17 cellular contexts compared by ENCODE assay signal in the genomic region with DNA sequence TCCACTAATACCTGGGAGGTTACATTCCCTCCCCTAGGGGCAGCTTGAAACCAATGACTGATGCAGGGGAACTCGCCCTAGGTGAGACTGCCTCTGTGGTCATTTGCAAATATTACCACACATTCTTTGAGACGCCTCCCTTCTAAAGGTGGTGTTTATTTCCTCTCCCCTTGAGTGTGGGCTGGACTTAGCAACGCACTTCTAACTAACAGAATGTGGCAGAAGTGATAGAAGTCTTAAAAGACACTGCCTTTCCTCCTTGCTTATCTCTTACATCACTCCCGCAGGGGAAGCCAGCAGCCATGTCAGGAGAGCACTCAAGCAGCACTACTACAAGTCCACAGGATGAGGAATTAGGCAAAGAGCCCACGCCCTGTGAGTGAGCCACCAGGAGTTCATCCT. TPM values are rescaled to one million over a fixed set of nuclear protein-coding genes. Genes with fewer than 3 reads are reported as not detected.
DNase-seq lines count a peak whose midpoint lies in the region; ATAC-seq, FAIRE-seq and TF ChIP-seq lines count a peak whose summit lies in the region.
"Had no signal": no experiment of that assay in that cellular context is flagged by ENCODE, and none has a peak within 500 bp of the region (broad histone marks: within the 10 kb centered on the region; RNA-seq: fewer than 3 reads in every experiment).

No MANE protein-coding gene starts in this region.

- no peak overlapping the region for H2BK5ac ChIP-seq in neuronal stem cell (ENCODE audit: low read length)

- H3K27me3 ChIP-seq in CD4-positive, CD25-positive, alpha-beta regulatory T cell (ENCODE audit: control insufficient read depth, insufficient read depth, low read length) = no peaks in the 10 kb centered on the region
- H3K27me3 ChIP-seq in neuronal stem cell (ENCODE audit: control insufficient read depth in 3 of 3, insufficient read depth in 3 of 3, low read depth in 1 of 3, low read length in 3 of 3) = no peaks in the 10 kb centered on the region
- H3K27me3 ChIP-seq: right atrium auricular region had no signal

- H2BK15ac ChIP-seq in neuronal stem cell (ENCODE audit: low read length) = no peak overlapping the region

- H3K79me1 ChIP-seq in neuronal stem cell (ENCODE audit: low read depth, low read length) = no peaks in the 10 kb centered on the region

- H2AFZ ChIP-seq in neuronal stem cell (ENCODE audit: low read length) = no peak overlapping the region

- H3K4ac ChIP-seq in neuronal stem cell (ENCODE audit: low read length) = no peak overlapping the region

- H3K9ac ChIP-seq in kidney (ENCODE audit: low read length in 2 of 2) (no peak overlapping the region), neuronal stem cell (ENCODE audit: low read depth, low read length, poor library complexity) (no peak overlapping the region)

- DNase-seq in CD4-positive, CD25-positive, alpha-beta regulatory T cell = no peak
- DNase-seq in activated CD4-positive, alpha-beta memory T cell treated with anti-CD3 and anti-CD28 coated beads for 36 hours = no peak
- DNase-seq in kidney (peak; percentile 30), NOMO-1 (lab: John Stamatoyannopoulos, UW; ENCODE audit: unreplicated experiment in 2 of 2) (no peak), neuronal stem cell (ENCODE audit: low spot score) (no peak), D341Med (ENCODE audit: low spot score) (no peak), NCI-H146 (lab: John Stamatoyannopoulos, UW) (no peak)
- DNase-seq: amygdala, C1 segment of cervical spinal cord, esophagus squamous epithelium, left ventricle myocardium inferior, NCI-H1092, nephron progenitor cell had no signal

- H2AK5ac ChIP-seq in neuronal stem cell (ENCODE audit: low read depth, low read length) = no peak overlapping the region

- no peak for TF ChIP-seq CTCF in kidney (IDR thresholded peaks at IDR 0.05; ENCODE audit: borderline replicate concordance, extremely low read depth, insufficient read depth)

- ATAC-seq in CD4-positive, CD25-positive, alpha-beta regulatory T cell (ENCODE audit: low read depth in 2 of 2) = no peak
- no peak for ATAC-seq in GM18505 (IDR thresholded peaks at IDR 0.05; ENCODE audit: unreplicated experiment)

- H3K23ac ChIP-seq in neuronal stem cell (ENCODE audit: low read depth, low read length, poor library complexity) = no peak overlapping the region

- no CpG with 5 or more reads among the region's 5 CpGs for WGBS in neuronal stem cell (ENCODE audit: extremely low coverage in 2 of 2, insufficient read length in 2 of 2, insufficient replicate concordance in 1 of 2), 2 donors

- peaks cover 37% of the 10 kb centered on the region for H3K4me1 ChIP-seq in CD4-positive, CD25-positive, alpha-beta regulatory T cell (ENCODE audit: control insufficient read depth, insufficient read depth, low read length, poor library complexity, severe bottlenecking)
- no peaks in the 10 kb centered on the region for H3K4me1 ChIP-seq in kidney (ENCODE audit: control insufficient read depth in 1 of 2, insufficient read depth in 1 of 2, low read depth in 1 of 2, low read length in 2 of 2)
- peaks cover 2 to 4% of the 10 kb centered on the region in 2 donors for H3K4me1 ChIP-seq in neuronal stem cell (ENCODE audit: control insufficient read depth in 2 of 2, insufficient read depth in 1 of 2, low read depth in 1 of 2, low read length in 2 of 2)
- H3K4me1 ChIP-seq: right atrium auricular region had no signal

- FAIRE-seq in kidney (lab: Jason Lieb, UNC) = no peak
- FAIRE-seq: colon had no signal

- peak overlapping the region; percentile 87 to 97 (median 93) for H3K27ac Mint-ChIP-seq in CD4-positive, CD25-positive, alpha-beta regulatory T cell
- H3K27ac Mint-ChIP-seq in activated CD4-positive, alpha-beta memory T cell treated with anti-CD3 and anti-CD28 coated beads for 36 hours = peak overlapping the region; percentile 40
- H3K27ac Mint-ChIP-seq: nephron progenitor cell had no signal

- intact Hi-C loops in activated CD4-positive, alpha-beta memory T cell treated with anti-CD3 and anti-CD28 coated beads for 36 hours (cut with micrococcal nuclease) = no loop called here
- intact Hi-C loops in kidney (cut with DNase I) = no loop called here

- H4K8ac ChIP-seq in neuronal stem cell (ENCODE audit: low read depth, low read length) = no peak overlapping the region

- H2BK12ac ChIP-seq in neuronal stem cell (ENCODE audit: low read length) = no peak overlapping the region

- no peak overlapping the region for H4K91ac ChIP-seq in neuronal stem cell (ENCODE audit: low read depth, low read length, poor library complexity)

- H3K4me3 ChIP-seq in CD4-positive, CD25-positive, alpha-beta regulatory T cell (ENCODE audit: low read depth, low read length) = no peak overlapping the region
- H3K4me3 ChIP-seq in kidney (ENCODE audit: low read length in 2 of 2) (no peak overlapping the region), neuronal stem cell (ENCODE audit: low read length in 2 of 2) (no peak overlapping the region)
- H3K4me3 ChIP-seq: esophagus squamous epithelium, left ventricle myocardium inferior, right atrium auricular region had no signal

- no peak overlapping the region for H3K14ac ChIP-seq in neuronal stem cell (ENCODE audit: low read length)

- no peak overlapping the region for H3K4me3 Mint-ChIP-seq in CD4-positive, CD25-positive, alpha-beta regulatory T cell
- H3K4me3 Mint-ChIP-seq in activated CD4-positive, alpha-beta memory T cell treated with anti-CD3 and anti-CD28 coated beads for 36 hours = no peak overlapping the region
- H3K4me3 Mint-ChIP-seq: nephron progenitor cell had no signal

- H3K9me3 Mint-ChIP-seq in CD4-positive, CD25-positive, alpha-beta regulatory T cell = peaks cover 0 to 2% (median 0%) of the 10 kb centered on the region in 7 donors
- no peaks in the 10 kb centered on the region for H3K9me3 Mint-ChIP-seq in activated CD4-positive, alpha-beta memory T cell treated with anti-CD3 and anti-CD28 coated beads for 36 hours

- no peak overlapping the region for H3K4me2 ChIP-seq in neuronal stem cell (ENCODE audit: insufficient read depth, low read length, poor library complexity, severe bottlenecking)

- POLR2A ChIA-PET in activated CD4-positive, alpha-beta memory T cell treated with anti-CD3 and anti-CD28 coated beads for 36 hours (lab: Charles Lee) = interaction anchor here (1.2 kb wide), 1 partner anchor 16 kb away, joined by 3 read pairs; no protein-coding TSS in a partner anchor

- H3K9me3 ChIP-seq in CD4-positive, CD25-positive, alpha-beta regulatory T cell (ENCODE audit: control insufficient read depth in 2 of 2, low read length in 2 of 2) = no peaks in the 10 kb centered on the region
- H3K9me3 ChIP-seq in kidney (ENCODE audit: control insufficient read depth in 1 of 2, low read length in 2 of 2) (no peaks in the 10 kb centered on the region), neuronal stem cell (replicated peaks in 1 of 2; ENCODE audit: control insufficient read depth in 2 of 2, insufficient read depth in 1 of 2, low read depth in 1 of 2, low read length in 2 of 2) (no peaks in the 10 kb centered on the region)
- H3K9me3 ChIP-seq: esophagus squamous epithelium, left ventricle myocardium inferior, right atrium auricular region had no signal

- CTCF ChIA-PET in activated CD4-positive, alpha-beta memory T cell treated with anti-CD3 and anti-CD28 coated beads for 36 hours (lab: Charles Lee) = interaction anchor here (0.9 to 2.1 kb wide), 2 partner anchors 42 to 44 kb away, joined by 7 to 8 read pairs; no protein-coding TSS in a partner anchor

- H3K18ac ChIP-seq in neuronal stem cell (ENCODE audit: low read length) = no peak overlapping the region

- H3K36me3 ChIP-seq in CD4-positive, CD25-positive, alpha-beta regulatory T cell (ENCODE audit: control insufficient read depth, insufficient read depth, low read length) = peaks cover 90% of the 10 kb centered on the region
- H3K36me3 ChIP-seq in kidney (ENCODE audit: control insufficient read depth in 1 of 2, insufficient read depth in 2 of 2, low read length in 2 of 2) (no peaks in the 10 kb centered on the region), neuronal stem cell (replicated peaks in 1 of 2; ENCODE audit: control insufficient read depth in 2 of 2, insufficient read depth in 2 of 2, low read length in 2 of 2) (no peaks in the 10 kb centered on the region)
- H3K36me3 ChIP-seq: left ventricle myocardium inferior, right atrium auricular region had no signal

- H3K27me3 Mint-ChIP-seq in CD4-positive, CD25-positive, alpha-beta regulatory T cell = no peaks in the 10 kb centered on the region
- no peaks in the 10 kb centered on the region for H3K27me3 Mint-ChIP-seq in activated CD4-positive, alpha-beta memory T cell treated with anti-CD3 and anti-CD28 coated beads for 36 hours

- H3K36me3 Mint-ChIP-seq in CD4-positive, CD25-positive, alpha-beta regulatory T cell = peaks cover 69% of the 10 kb centered on the region
- H3K36me3 Mint-ChIP-seq in activated CD4-positive, alpha-beta memory T cell treated with anti-CD3 and anti-CD28 coated beads for 36 hours = peaks cover 74% of the 10 kb centered on the region

- peaks cover 0 to 56% (median 24%) of the 10 kb centered on the region in 4 donors for H3K4me1 Mint-ChIP-seq in CD4-positive, CD25-positive, alpha-beta regulatory T cell
- H3K4me1 Mint-ChIP-seq in activated CD4-positive, alpha-beta memory T cell treated with anti-CD3 and anti-CD28 coated beads for 36 hours (ENCODE audit: low read depth) = peaks cover 38% of the 10 kb centered on the region

- peak overlapping the region; percentile 94 for H3K27ac ChIP-seq in CD4-positive, CD25-positive, alpha-beta regulatory T cell (ENCODE audit: insufficient read depth, low read length, poor library complexity, severe bottlenecking)
- H3K27ac ChIP-seq in kidney (ENCODE audit: low read depth in 2 of 2, low read length in 2 of 2) = no peak overlapping the region
- H3K27ac ChIP-seq in neuronal stem cell (replicated peaks; ENCODE audit: low read length) = no peak overlapping the region
- H3K27ac ChIP-seq: esophagus squamous epithelium, left ventricle myocardium inferior, right atrium auricular region had no signal

- no peak overlapping the region for H2BK120ac ChIP-seq in neuronal stem cell (ENCODE audit: low read depth, low read length)

- peak; percentile 46 for TF ChIP-seq POLR2A in GM18505 (IDR thresholded peaks at IDR 0.05; ENCODE audit: borderline replicate concordance, extremely low read depth, insufficient read depth, insufficient read length)

RNA-seq across cellular contexts. Expression of a gene that starts 14.7 kb away (rescaled TPM):
- 1.9 TPM for total RNA-seq in CD4-positive, CD25-positive, alpha-beta regulatory T cell
- polyA plus RNA-seq in CD4-positive, CD25-positive, alpha-beta regulatory T cell = not detected
- total RNA-seq in activated CD4-positive, alpha-beta memory T cell treated with anti-CD3 and anti-CD28 coated beads for 36 hours = under 1 TPM in 1 of 2 experiments, not detected in 1; 0.34 TPM
- total RNA-seq in kidney = 0.13 TPM
- polyA plus RNA-seq in kidney (ENCODE audit: insufficient read depth, low read depth, low replicate concordance) = not detected
- polyA plus RNA-seq in neuronal stem cell (2013, experiment 1 of 2) = 0.04 TPM
- polyA plus RNA-seq in neuronal stem cell (2013, experiment 2 of 2) = 0.01 TPM
- total RNA-seq: esophagus squamous epithelium; left ventricle myocardium inferior; right atrium auricular region; T-helper 1 cell treated with Interleukin-12 subunit alpha and Interleukin-12 subunit beta and Interleukin-4 antibody, amounts not matched to agents 30 ng/mL and 1 ng/mL, for 36 hours had no signal

RNA-seq across cellular contexts. Expression of a gene that starts 19.5 kb away (rescaled TPM):
- total RNA-seq in CD4-positive, CD25-positive, alpha-beta regulatory T cell = 589 TPM
- polyA plus RNA-seq in CD4-positive, CD25-positive, alpha-beta regulatory T cell = 100 to 1,000 TPM; 552 to 687 (median 620) TPM
- 100 to 1,000 TPM; 190 to 196 TPM for total RNA-seq in activated CD4-positive, alpha-beta memory T cell treated with anti-CD3 and anti-CD28 coated beads for 36 hours
- total RNA-seq in kidney = 108 TPM
- polyA plus RNA-seq in kidney (ENCODE audit: insufficient read depth, low read depth, low replicate concordance) = 23.5 TPM
- polyA plus RNA-seq in neuronal stem cell (2013, experiment 1 of 2) = 0.15 TPM
- 0.10 TPM for polyA plus RNA-seq in neuronal stem cell (2013, experiment 2 of 2)
